ENCODE assay signal across 28 cellular contexts in the genomic region with DNA sequence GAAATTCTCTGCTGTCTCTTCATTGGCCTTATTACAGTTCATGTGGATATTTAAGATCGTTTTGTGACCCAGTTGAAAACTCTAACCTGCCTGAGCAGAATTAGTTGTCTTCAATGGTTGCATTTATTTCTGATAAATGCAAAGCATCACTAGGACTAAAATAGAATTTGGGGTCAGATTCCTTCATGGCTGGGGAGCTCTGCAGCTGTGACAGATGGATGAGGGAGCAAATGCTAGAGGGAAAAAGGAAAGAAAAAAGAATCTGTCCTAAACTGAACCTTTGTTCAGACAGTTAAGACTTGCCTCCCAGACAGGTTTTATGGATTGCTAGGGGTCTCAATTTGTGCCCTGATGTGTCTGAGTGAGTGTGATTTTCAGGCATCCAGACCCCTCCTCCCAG.
"Had no signal": no experiment of that assay in that cellular context is flagged by ENCODE, and none has a peak within 500 bp of the region (broad histone marks: within the 10 kb centered on the region; RNA-seq: fewer than 3 reads in every experiment).

No MANE protein-coding gene starts in this region.

- DNase-seq: central memory CD4-positive, alpha-beta T cell; dermis blood vessel endothelial cell; effector memory CD4-positive, alpha-beta T cell; foreskin melanocyte; heart left ventricle; left cardiac atrium; left lung; mesenchymal stem cell; mucosa of descending colon; nucleus accumbens; posterior cingulate gyrus; psoas muscle; right cardiac atrium; sigmoid colon; spleen; stimulated activated CD4-positive, alpha-beta T cell treated with anti-CD3 and anti-CD28 coated beads, Interleukin-2, amount 100 ng/mL, for 48 hours; stimulated activated naive B cell treated with anti-CD40 and anti-IgM and Interleukin-4, amounts not matched to agents 10 μg/mL and 1 μg/mL and 100 μg/mL, for 72 hours; transverse colon; upper lobe of right lung; uterus had no signal

- H3K27ac ChIP-seq: coronary artery, esophagus muscularis mucosa, heart left ventricle, hepatocyte, left lung, psoas muscle, sigmoid colon, skin epidermis, spleen, suprapubic skin, transverse colon, upper lobe of right lung, uterus had no signal

- H3K4me2 ChIP-seq: hepatocyte had no signal

- H3K36me3 Mint-ChIP-seq: mesothelial cell of epicardium; natural killer cell treated with Interleukin-12 subunit alpha and Interleukin-12 subunit beta and Interleukin-15 and Interleukin-18, amount 100 ng/mL, for 72 hours; stimulated activated naive B cell treated with anti-CD40 and anti-IgM and Interleukin-4, amounts not matched to agents 10 μg/mL and 1 μg/mL and 100 μg/mL, for 72 hours had no signal

- H3K9me3 ChIP-seq: esophagus muscularis mucosa, left lung, mucosa of descending colon, psoas muscle, sigmoid colon, spleen, suprapubic skin, transverse colon, upper lobe of right lung, uterus had no signal

- H3K9me3 Mint-ChIP-seq: natural killer cell treated with Interleukin-12 subunit alpha and Interleukin-12 subunit beta and Interleukin-15 and Interleukin-18, amount 100 ng/mL, for 72 hours; stimulated activated naive B cell treated with anti-CD40 and anti-IgM and Interleukin-4, amounts not matched to agents 10 μg/mL and 1 μg/mL and 100 μg/mL, for 72 hours; stimulated activated naive CD8-positive, alpha-beta T cell treated with anti-CD3 and anti-CD28 coated beads, Interleukin-15, Interleukin-2, amounts not matched to agents 100 ng/mL and 50 ng/mL, for 24 hours had no signal

- H3K4me3 Mint-ChIP-seq: mesothelial cell of epicardium; natural killer cell treated with Interleukin-12 subunit alpha and Interleukin-12 subunit beta and Interleukin-15 and Interleukin-18, amount 100 ng/mL, for 72 hours; stimulated activated naive B cell treated with anti-CD40 and anti-IgM and Interleukin-4, amounts not matched to agents 10 μg/mL and 1 μg/mL and 100 μg/mL, for 72 hours; stimulated activated naive CD8-positive, alpha-beta T cell treated with anti-CD3 and anti-CD28 coated beads, Interleukin-15, Interleukin-2, amounts not matched to agents 100 ng/mL and 50 ng/mL, for 24 hours had no signal

- H3K27ac Mint-ChIP-seq: mesothelial cell of epicardium; natural killer cell treated with Interleukin-12 subunit alpha and Interleukin-12 subunit beta and Interleukin-15 and Interleukin-18, amount 100 ng/mL, for 72 hours; stimulated activated naive B cell treated with anti-CD40 and anti-IgM and Interleukin-4, amounts not matched to agents 10 μg/mL and 1 μg/mL and 100 μg/mL, for 72 hours; stimulated activated naive CD8-positive, alpha-beta T cell treated with anti-CD3 and anti-CD28 coated beads, Interleukin-15, Interleukin-2, amounts not matched to agents 100 ng/mL and 50 ng/mL, for 24 hours had no signal

- H3K4me1 Mint-ChIP-seq: stimulated activated naive B cell treated with anti-CD40 and anti-IgM and Interleukin-4, amounts not matched to agents 10 μg/mL and 1 μg/mL and 100 μg/mL, for 72 hours had no signal

- H3K4me1 ChIP-seq: esophagus muscularis mucosa, heart left ventricle, left lung, psoas muscle, sigmoid colon, spleen, suprapubic skin, transverse colon, upper lobe of right lung, uterus had no signal

- ATAC-seq: heart left ventricle; left cardiac atrium; left lung; mucosa of descending colon; natural killer cell treated with Interleukin-12 subunit alpha and Interleukin-12 subunit beta and Interleukin-15 and Interleukin-18, amount 100 ng/mL, for 72 hours; psoas muscle; right cardiac atrium; stimulated activated naive B cell treated with anti-CD40 and anti-IgM and Interleukin-4, amounts not matched to agents 10 μg/mL and 1 μg/mL and 100 μg/mL, for 72 hours; upper lobe of right lung had no signal

- H3K36me3 ChIP-seq: esophagus muscularis mucosa, heart left ventricle, left lung, sigmoid colon, spleen, suprapubic skin, transverse colon, upper lobe of right lung, uterus had no signal

- H3K4me3 ChIP-seq: esophagus muscularis mucosa, heart left ventricle, hepatocyte, left lung, mucosa of descending colon, psoas muscle, sigmoid colon, skin epidermis, spleen, suprapubic skin, transverse colon, upper lobe of right lung, uterus had no signal

- H3K27me3 ChIP-seq: esophagus muscularis mucosa, heart left ventricle, hepatocyte, left lung, sigmoid colon, spleen, suprapubic skin, transverse colon, upper lobe of right lung, uterus had no signal
